ENCODE assay signal across 7 cellular contexts in genomic region chr22:20306646-20307447, GRCh38. TPM values are rescaled to one million over a fixed set of nuclear protein-coding genes. Genes with fewer than 3 reads are reported as not detected.
DNase-seq lines count a peak whose midpoint lies in the region; ATAC-seq, FAIRE-seq and TF ChIP-seq lines count a peak whose summit lies in the region.
"Not testable (repeated sequence)": the region's sequence is repeated elsewhere in the genome, so short reads cannot be mapped to it uniquely, and the experiment has no call there.

No MANE protein-coding gene starts in this region.

- intact Hi-C loops in K562 (cut with micrococcal nuclease); cardiac septum (cut with DNase I); lower lobe of right lung (cut with DNase I): not testable (repeated sequence)

- not testable (repeated sequence) for H3K79me2 ChIP-seq in K562 (ENCODE audit: control insufficient read depth, insufficient read depth, low read length)

- H3K9me3 Mint-ChIP-seq in CD8-positive, alpha-beta memory T cell; activated CD8-positive, alpha-beta memory T cell treated with anti-CD3 and anti-CD28 coated beads, Interleukin-2, amount 10 ng/mL, durations not matched to agents 7 days and 5 days (ENCODE audit: low read depth); stimulated activated naive CD8-positive, alpha-beta T cell treated with anti-CD3 and anti-CD28 coated beads, Interleukin-15, amount 100 ng/mL, for 72 hours: not testable (repeated sequence)

- not testable (repeated sequence) for FAIRE-seq in K562 (lab: Jason Lieb, UNC)

- DNase-seq in BE2C (peak; percentile 4), cardiac septum (ENCODE audit: low spot score) (peak; percentile 56), lower lobe of right lung (peak; percentile 25)
- DNase-seq in CD8-positive, alpha-beta memory T cell, result peak in 1 of 5 donors; percentile 42
- not testable (repeated sequence) for DNase-seq in activated CD8-positive, alpha-beta memory T cell treated with anti-CD3 and anti-CD28 coated beads, Interleukin-2, amount 10 ng/mL, durations not matched to agents 7 days and 5 days; K562 (ENCODE audit: extremely low read depth in 1 of 4, low spot score in 3 of 4); stimulated activated naive CD8-positive, alpha-beta T cell treated with anti-CD3 and anti-CD28 coated beads, Interleukin-15, amount 100 ng/mL, for 72 hours

- H3K4me3 ChIP-seq in BE2C (ENCODE audit: low read depth, low read length); CD8-positive, alpha-beta memory T cell (ENCODE audit: low read length); K562; lower lobe of right lung: not testable (repeated sequence)

- H3K9ac ChIP-seq in K562 (ENCODE audit: insufficient read depth in 1 of 2, low read depth in 2 of 2, low read length in 2 of 2), result peak overlapping the region in 1 of 2 experiments; percentile 49; a peak in 1 of 4 replicates

- not testable (repeated sequence) for H2AFZ ChIP-seq in K562 (ENCODE audit: low read depth, low read length)

- not testable (repeated sequence) for H3K9me1 ChIP-seq in K562 (ENCODE audit: control insufficient read depth, insufficient read depth, low read length)

- CTCF ChIA-PET in CD8-positive, alpha-beta memory T cell (lab: Charles Lee); activated CD8-positive, alpha-beta memory T cell treated with anti-CD3 and anti-CD28 coated beads, Interleukin-2, amount 10 ng/mL, durations not matched to agents 7 days and 5 days (lab: Charles Lee); K562 (lab: Yijun Ruan, JAX; ENCODE audit: low intra/inter-chr PET ratio): not testable (repeated sequence)

- H3K27ac Mint-ChIP-seq in CD8-positive, alpha-beta memory T cell, result peak overlapping the region in 1 of 8 donors; percentile 27
- peak overlapping the region; percentile 24 for H3K27ac Mint-ChIP-seq in activated CD8-positive, alpha-beta memory T cell treated with anti-CD3 and anti-CD28 coated beads, Interleukin-2, amount 10 ng/mL, durations not matched to agents 7 days and 5 days
- peak overlapping the region in 1 of 2 donors; percentile 54 for H3K27ac Mint-ChIP-seq in stimulated activated naive CD8-positive, alpha-beta T cell treated with anti-CD3 and anti-CD28 coated beads, Interleukin-15, amount 100 ng/mL, for 72 hours

- not testable (repeated sequence) for H3K27me3 ChIP-seq in BE2C; CD8-positive, alpha-beta memory T cell (ENCODE audit: insufficient read depth, low read length, poor library complexity, severe bottlenecking); lower lobe of right lung (ENCODE audit: low read depth)
- H3K27me3 ChIP-seq in K562 (ENCODE audit: control insufficient read depth in 2 of 2, insufficient read depth in 2 of 2, low read length in 2 of 2), result peaks cover 42 to 78% of the 10 kb centered on the region in 2 experiments; a peak in 4 of 5 replicates

- peak overlapping the region in 4 of 7 donors; percentile 8 to 74 (median 46) for H3K4me3 Mint-ChIP-seq in CD8-positive, alpha-beta memory T cell
- not testable (repeated sequence) for H3K4me3 Mint-ChIP-seq in activated CD8-positive, alpha-beta memory T cell treated with anti-CD3 and anti-CD28 coated beads, Interleukin-2, amount 10 ng/mL, durations not matched to agents 7 days and 5 days
- peak overlapping the region in 1 of 2 donors; percentile 46 for H3K4me3 Mint-ChIP-seq in stimulated activated naive CD8-positive, alpha-beta T cell treated with anti-CD3 and anti-CD28 coated beads, Interleukin-15, amount 100 ng/mL, for 72 hours

- not testable (repeated sequence) for H3K4me1 Mint-ChIP-seq in CD8-positive, alpha-beta memory T cell; activated CD8-positive, alpha-beta memory T cell treated with anti-CD3 and anti-CD28 coated beads, Interleukin-2, amount 10 ng/mL, durations not matched to agents 7 days and 5 days
- peaks cover 16% of the 10 kb centered on the region for H3K4me1 Mint-ChIP-seq in stimulated activated naive CD8-positive, alpha-beta T cell treated with anti-CD3 and anti-CD28 coated beads, Interleukin-15, amount 100 ng/mL, for 72 hours

- 6% methylated on average over 20 of the region's 21 CpGs for WGBS in K562 (ENCODE audit: insufficient coverage, low coverage, missing lambda C conversion rate)

- not testable (repeated sequence) for TF ChIP-seq RAD21 in K562 (CRISPR knock-in tag; conservative IDR thresholded peaks at IDR 0.05 in 1 of 2, IDR thresholded peaks at IDR 0.05 in 1 of 2)

- TF ChIP-seq POLR2A in K562 (conservative IDR thresholded peaks at IDR 0.05), result not testable (repeated sequence)

- H3K4me2 ChIP-seq in K562 (ENCODE audit: insufficient read depth, low read length), result not testable (repeated sequence)

- TF ChIP-seq EP300 in K562 (IDR thresholded peaks at IDR 0.05; ENCODE audit: low read length), result not testable (repeated sequence)

- H3K27ac ChIP-seq in CD8-positive, alpha-beta memory T cell (ENCODE audit: low read depth, low read length); K562 (ENCODE audit: extremely low read depth, low read depth, low read length); lower lobe of right lung: not testable (repeated sequence)

- not testable (repeated sequence) for H3K27me3 Mint-ChIP-seq in CD8-positive, alpha-beta memory T cell; activated CD8-positive, alpha-beta memory T cell treated with anti-CD3 and anti-CD28 coated beads, Interleukin-2, amount 10 ng/mL, durations not matched to agents 7 days and 5 days; stimulated activated naive CD8-positive, alpha-beta T cell treated with anti-CD3 and anti-CD28 coated beads, Interleukin-15, amount 100 ng/mL, for 72 hours

- not testable (repeated sequence) for TF ChIP-seq CTCF in BE2C (IDR thresholded peaks at IDR 0.05; ENCODE audit: low read depth, low read length); K562 (IDR thresholded peaks at IDR 0.05 in 2 of 3, conservative IDR thresholded peaks at IDR 0.05 in 1 of 3; ENCODE audit: insufficient read depth in 2 of 3, low read depth in 1 of 3, low read length in 3 of 3); lower lobe of right lung (IDR thresholded peaks at IDR 0.05)

- BruUV-seq in K562 (replicated peaks; lab: Mats Ljungman, UMichigan), result not testable (repeated sequence)

- not testable (repeated sequence) for H3K4me1 ChIP-seq in BE2C; CD8-positive, alpha-beta memory T cell (ENCODE audit: insufficient read depth, low read length); lower lobe of right lung
- peaks cover 0 to 34% of the 10 kb centered on the region in 2 experiments; a peak in 2 of 5 replicates for H3K4me1 ChIP-seq in K562 (replicated peaks in 1 of 2; ENCODE audit: control insufficient read depth in 2 of 2, insufficient read depth in 2 of 2, low read length in 2 of 2)

- POLR2A ChIA-PET in CD8-positive, alpha-beta memory T cell (lab: Charles Lee), result interaction anchor here (0.6 kb wide), 1 partner anchor 11 kb away, joined by 3 read pairs; no protein-coding TSS in a partner anchor
- POLR2A ChIA-PET in K562 (lab: Yijun Ruan, JAX), result interaction anchor here (0.6 to 3.8 kb wide), 6 partner anchors 14 to 284 kb away, joined by 3 to 19 read pairs (median 4); partner anchors contain the start of genes DGCR6L and MED15

- H3K36me3 ChIP-seq in BE2C; CD8-positive, alpha-beta memory T cell (ENCODE audit: insufficient read depth, low read length); K562 (ENCODE audit: control insufficient read depth, insufficient read depth, low read length); lower lobe of right lung: not testable (repeated sequence)

- peaks cover 13% of the 10 kb centered on the region; the same call in 1 of the 2 replicates for H4K20me1 ChIP-seq in K562 (replicated peaks; ENCODE audit: control insufficient read depth, insufficient read depth, low read length)

- in situ Hi-C loops in K562 (cut with MboI), result loop anchor here (25.0 kb wide), 1 partner anchor 1895 kb away; no protein-coding TSS in a partner anchor

- ATAC-seq in activated CD8-positive, alpha-beta memory T cell treated with anti-CD3 and anti-CD28 coated beads, Interleukin-2, amount 10 ng/mL, durations not matched to agents 7 days and 5 days; K562; lower lobe of right lung: not testable (repeated sequence)
- peak; percentile 36 for ATAC-seq in stimulated activated naive CD8-positive, alpha-beta T cell treated with anti-CD3 and anti-CD28 coated beads, Interleukin-15, amount 100 ng/mL, for 72 hours

- not testable (repeated sequence) for H3K9me3 ChIP-seq in BE2C; CD8-positive, alpha-beta memory T cell (ENCODE audit: low read length); K562 (replicated peaks; ENCODE audit: control insufficient read depth, insufficient read depth, low read depth, low read length); lower lobe of right lung

- H3K36me3 Mint-ChIP-seq in CD8-positive, alpha-beta memory T cell; activated CD8-positive, alpha-beta memory T cell treated with anti-CD3 and anti-CD28 coated beads, Interleukin-2, amount 10 ng/mL, durations not matched to agents 7 days and 5 days: not testable (repeated sequence)

RNA-seq across cellular contexts. Expression of gene DGCR6L, which starts 13.0 kb away (rescaled TPM):
- 200 TPM for polyA plus RNA-seq in BE2C (2012; ENCODE audit: insufficient read depth, insufficient read length, low read depth)
- 10 to 100 TPM; 46.8 to 48.4 TPM for total RNA-seq in CD8-positive, alpha-beta memory T cell
- 150 TPM for polyA plus RNA-seq in CD8-positive, alpha-beta memory T cell
- total RNA-seq in activated CD8-positive, alpha-beta memory T cell treated with anti-CD3 and anti-CD28 coated beads, Interleukin-2, amount 10 ng/mL, durations not matched to agents 7 days and 5 days, result 10 to 100 TPM; 45.0 to 46.6 TPM
- 5.8 and 25.8 TPM in 2 replicates for total RNA-seq in K562 (2011; cell fraction: chromatin; rRNA removed; ENCODE audit: low replicate concordance)
- 37.9 and 39.6 TPM in 2 replicates for total RNA-seq in K562 (2011; cell fraction: nucleolus; rRNA removed)
- total RNA-seq in K562 (2011; cell fraction: nucleoplasm; rRNA removed), result 19.9 and 28.5 TPM in 2 replicates
- 151 and 163 TPM in 2 replicates for total RNA-seq in K562 (2014; rRNA removed)
- 14.1 and 20.0 TPM in 2 replicates for total RNA-seq in K562 (2014; rRNA removed; fragmentation: Illumina TruSeq; extraction: Trizol)
- total RNA-seq in K562 (2015; rRNA removed; fragmentation: Illumina TruSeq; extraction: Trizol), result 78.1 and 78.6 TPM in 2 replicates
- 95.3 and 101 TPM in 2 replicates for total RNA-seq in K562 (2021)
- polyA plus RNA-seq in K562 (2011; rRNA removed), result 51.0 and 88.0 TPM in 2 replicates
- polyA plus RNA-seq in K562 (2011; cell fraction: cytosol; rRNA removed), result 116 and 204 TPM in 2 replicates
- polyA plus RNA-seq in K562 (2011; cell fraction: nucleus; rRNA removed), result 72.9 and 95.1 TPM in 2 replicates
- polyA plus RNA-seq in K562 (2012), result 80.6 and 161 TPM in 2 replicates
- polyA plus RNA-seq in K562 (2014; fragmentation: Illumina TruSeq; extraction: Trizol), result 40.4 and 66.5 TPM in 2 replicates
- polyA plus RNA-seq in K562 (2014; fragmentation: Nextera tagmentation; extraction: Ambion mirVana), result 1 to 10 TPM; 3.6 to 8.1 TPM
- polyA plus RNA-seq in K562 (2014; rRNA removed), result 113 and 117 TPM in 2 replicates
- 14.8 and 17.4 TPM in 2 replicates for polyA minus RNA-seq in K562 (2011; rRNA and poly(A)+ RNA removed)
- polyA minus RNA-seq in K562 (2011; cell fraction: cytosol; rRNA and poly(A)+ RNA removed), result 35.4 and 39.9 TPM in 2 replicates
- polyA minus RNA-seq in K562 (2011; cell fraction: nucleus; rRNA and poly(A)+ RNA removed), result 29.2 and 43.1 TPM in 2 replicates
- total RNA-seq in cardiac septum, result 45.5 TPM
- 31.1 TPM for total RNA-seq in lower lobe of right lung

RNA-seq across cellular contexts. Expression of gene RTN4R, which starts 38.7 kb away (rescaled TPM):
- polyA plus RNA-seq in BE2C (2012; ENCODE audit: insufficient read depth, insufficient read length, low read depth), result 68.7 TPM
- total RNA-seq in CD8-positive, alpha-beta memory T cell, result 1 to 10 TPM; 1.8 to 2.7 TPM
- polyA plus RNA-seq in CD8-positive, alpha-beta memory T cell, result 6.0 TPM
- 1 to 10 TPM; 1.4 to 2.5 TPM for total RNA-seq in activated CD8-positive, alpha-beta memory T cell treated with anti-CD3 and anti-CD28 coated beads, Interleukin-2, amount 10 ng/mL, durations not matched to agents 7 days and 5 days
- 0.62 and 4.8 TPM in 2 replicates for total RNA-seq in K562 (2011; cell fraction: chromatin; rRNA removed; ENCODE audit: low replicate concordance)
- 7.4 and 9.8 TPM in 2 replicates for total RNA-seq in K562 (2011; cell fraction: nucleolus; rRNA removed)
- total RNA-seq in K562 (2011; cell fraction: nucleoplasm; rRNA removed), result 3.2 and 3.7 TPM in 2 replicates
- total RNA-seq in K562 (2014; rRNA removed) (1.5 and 2.3 TPM in 2 replicates), K562 (2014; rRNA removed; fragmentation: Illumina TruSeq; extraction: Trizol) (not detected in 2 replicates), K562 (2015; rRNA removed; fragmentation: Illumina TruSeq; extraction: Trizol) (0.41 and 0.43 TPM in 2 replicates), K562 (2021) (2.8 and 3.0 TPM in 2 replicates), cardiac septum (1.0 TPM), lower lobe of right lung (9.6 TPM)
- polyA plus RNA-seq in K562 (2011; rRNA removed) (1.3 and 4.4 TPM in 2 replicates), K562 (2014; fragmentation: Illumina TruSeq; extraction: Trizol) (0.46 TPM in 1 of 2 replicates, not detected in the other), K562 (2014; fragmentation: Nextera tagmentation; extraction: Ambion mirVana) (under 1 TPM in 1 of 2 experiments, not detected in 1; 0.04 TPM), K562 (2014; rRNA removed) (1.2 and 2.3 TPM in 2 replicates)
- polyA plus RNA-seq in K562 (2011; cell fraction: cytosol; rRNA removed), result 5.9 and 9.9 TPM in 2 replicates
- 2.9 and 3.5 TPM in 2 replicates for polyA plus RNA-seq in K562 (2011; cell fraction: nucleus; rRNA removed)
- 2.9 and 4.6 TPM in 2 replicates for polyA plus RNA-seq in K562 (2012)
- polyA minus RNA-seq in K562 (2011; rRNA and poly(A)+ RNA removed), result 1.0 and 1.5 TPM in 2 replicates
- polyA minus RNA-seq in K562 (2011; cell fraction: cytosol; rRNA and poly(A)+ RNA removed), result 5.1 and 13.6 TPM in 2 replicates
- polyA minus RNA-seq in K562 (2011; cell fraction: nucleus; rRNA and poly(A)+ RNA removed), result 0.40 and 1.3 TPM in 2 replicates
